Comparison of ENCODE assay signal across 25 cellular contexts in the genomic region with DNA sequence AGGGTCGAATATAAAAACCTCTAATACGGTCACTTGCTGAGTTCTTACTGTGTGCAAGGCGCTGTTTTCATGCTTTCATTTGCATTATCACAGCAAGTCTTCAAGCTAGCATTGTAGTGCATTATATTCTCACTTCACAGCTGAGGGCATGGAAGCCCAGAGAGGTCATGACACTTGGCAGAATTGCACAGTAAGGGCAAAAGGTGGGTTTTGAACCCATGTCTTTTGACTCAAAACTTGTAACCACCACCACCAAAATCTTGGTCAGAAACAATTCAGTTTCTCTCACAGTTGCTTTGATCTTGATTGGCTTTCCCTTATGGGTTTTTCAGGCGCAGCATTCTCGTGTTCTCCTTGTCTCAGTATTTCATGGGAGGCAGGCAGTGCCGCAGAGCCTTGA.
DNase-seq lines count a peak whose midpoint lies in the region; ATAC-seq, FAIRE-seq and TF ChIP-seq lines count a peak whose summit lies in the region.
"Had no signal": no experiment of that assay in that cellular context is flagged by ENCODE, and none has a peak within 500 bp of the region (broad histone marks: within the 10 kb centered on the region; RNA-seq: fewer than 3 reads in every experiment).

No MANE protein-coding gene starts in this region.

- H3K9me3 ChIP-seq in HepG2 (ENCODE audit: low read length): no peaks in the 10 kb centered on the region
- H3K9me3 ChIP-seq in right lobe of liver: no peaks in the 10 kb centered on the region
- no peaks in the 10 kb centered on the region for H3K9me3 ChIP-seq in GM12878 (replicated peaks; ENCODE audit: control insufficient read depth, insufficient read depth, low read length)
- peaks cover 0 to 4% (median 0%) of the 10 kb centered on the region in 4 donors for H3K9me3 ChIP-seq in esophagus muscularis mucosa
- peaks cover 4 to 5% of the 10 kb centered on the region in 2 donors for H3K9me3 ChIP-seq in neuronal stem cell (replicated peaks in 1 of 2; ENCODE audit: control insufficient read depth in 2 of 2, insufficient read depth in 1 of 2, low read depth in 1 of 2, low read length in 2 of 2)
- H3K9me3 ChIP-seq: A549, BE2C, HAP-1 had no signal

- H2BK12ac ChIP-seq in neuronal stem cell (ENCODE audit: low read length): no peak overlapping the region

- RAD21 ChIA-PET in GM12878 (lab: Charles Lee; ENCODE audit: unreplicated experiment): interaction anchor here (1.0 to 5.0 kb wide), 6 partner anchors 12 to 256 kb away, joined by 3 to 32 read pairs (median 4); no protein-coding TSS in a partner anchor

- no peak overlapping the region for H3K27ac ChIP-seq in HepG2 (ENCODE audit: extremely low read length, insufficient read depth, low read length)
- no peak overlapping the region for H3K27ac ChIP-seq in right lobe of liver
- H3K27ac ChIP-seq in GM12878 (ENCODE audit: control insufficient read depth, insufficient read depth): no peak overlapping the region
- no peak overlapping the region for H3K27ac ChIP-seq in esophagus muscularis mucosa (replicated peaks in 1 of 4)
- H3K27ac ChIP-seq in neuronal stem cell (replicated peaks; ENCODE audit: low read length): no peak overlapping the region
- H3K27ac ChIP-seq: A549; BLaER1 treated with 17β-estradiol and CSF1 and Interleukin-3, amounts not matched to agents 10 nM and 100 nM had no signal

- TF ChIP-seq EP300 in HepG2 (IDR thresholded peaks at IDR 0.05; ENCODE audit: low read depth in 2 of 2, low read length in 2 of 2) (no peak), HepG2 (CRISPR knock-in tag; IDR thresholded peaks at IDR 0.05; ENCODE audit: borderline replicate concordance) (no peak), GM12878 (IDR thresholded peaks at IDR 0.05; ENCODE audit: borderline replicate concordance in 1 of 2, control insufficient read depth in 1 of 2, low read depth in 2 of 2, low read length in 2 of 2) (no peak), esophagus muscularis mucosa (IDR thresholded peaks at IDR 0.05) (no peak)

- TF ChIP-seq RAD21 in HepG2 (CRISPR knock-in tag; IDR thresholded peaks at IDR 0.05) (no peak), GM12878 (IDR thresholded peaks at IDR 0.05; ENCODE audit: insufficient read depth, low read depth, low read length) (no peak)

- H3K36me3 ChIP-seq in HepG2 (replicated peaks in 1 of 2; ENCODE audit: control insufficient read depth in 1 of 2, insufficient read depth in 2 of 2, low read length in 2 of 2): no peaks in the 10 kb centered on the region
- H3K36me3 ChIP-seq in right lobe of liver: no peaks in the 10 kb centered on the region
- H3K36me3 ChIP-seq in GM12878 (ENCODE audit: control insufficient read depth in 2 of 2, insufficient read depth in 2 of 2, low read length in 1 of 2): no peaks in the 10 kb centered on the region
- H3K36me3 ChIP-seq in esophagus muscularis mucosa: no peaks in the 10 kb centered on the region
- peaks cover 0 to 1% of the 10 kb centered on the region in 2 donors for H3K36me3 ChIP-seq in neuronal stem cell (replicated peaks in 1 of 2; ENCODE audit: control insufficient read depth in 2 of 2, insufficient read depth in 2 of 2, low read length in 2 of 2)
- H3K36me3 ChIP-seq: BE2C, HAP-1 had no signal

- CTCF ChIA-PET in HepG2 (lab: Yijun Ruan, JAX; ENCODE audit: low intra/inter-chr PET ratio, low total read pairs) (no interaction called here), GM12878 (lab: Yijun Ruan, JAX) (interaction anchor here (0.5 to 5.7 kb wide), 13 partner anchors 8 to 395 kb away, joined by 3 to 29 read pairs (median 7); no protein-coding TSS in a partner anchor)

- ATAC-seq in HepG2 (no peak), right lobe of liver (no peak), GM12878 (no peak; the same call in 2 of the 3 replicates)
- ATAC-seq: A549, GM23338 had no signal

- H2AFZ ChIP-seq in HepG2 (ENCODE audit: low read length) (no peak overlapping the region), GM12878 (ENCODE audit: control insufficient read depth, low read depth, low read length) (no peak overlapping the region), neuronal stem cell (ENCODE audit: low read length) (no peak overlapping the region)
- H2AFZ ChIP-seq: GM23338 had no signal

- TF ChIP-seq CTCF in HepG2 (CRISPR knock-in tag; IDR thresholded peaks at IDR 0.05) (no peak), right lobe of liver (IDR thresholded peaks at IDR 0.05) (no peak), GM12878 (IDR thresholded peaks at IDR 0.05 in 2 of 3, conservative IDR thresholded peaks at IDR 0.05 in 1 of 3; ENCODE audit: control insufficient read depth in 2 of 3, extremely low read depth in 1 of 3, insufficient read depth in 1 of 3, low read depth in 3 of 3, low read length in 3 of 3) (no peak), esophagus muscularis mucosa (IDR thresholded peaks at IDR 0.05) (no peak)

- H3K9ac ChIP-seq in HepG2 (ENCODE audit: insufficient read depth, low read depth, low read length): no peak overlapping the region
- no peak overlapping the region for H3K9ac ChIP-seq in GM12878 (ENCODE audit: control insufficient read depth, insufficient read depth, low read length)
- H3K9ac ChIP-seq in neuronal stem cell (ENCODE audit: low read depth, low read length, poor library complexity): no peak overlapping the region
- H3K9ac ChIP-seq: BLaER1 treated with 17β-estradiol and CSF1 and Interleukin-3, amounts not matched to agents 10 nM and 100 nM had no signal

- no peak overlapping the region for H3K4me3 ChIP-seq in HepG2 (replicated peaks in 1 of 3; ENCODE audit: insufficient read depth in 1 of 3, low read depth in 2 of 3, low read length in 3 of 3)
- no peak overlapping the region for H3K4me3 ChIP-seq in right lobe of liver
- H3K4me3 ChIP-seq in GM12878: no peak overlapping the region
- no peak overlapping the region for H3K4me3 ChIP-seq in esophagus muscularis mucosa
- H3K4me3 ChIP-seq in neuronal stem cell (ENCODE audit: low read length in 2 of 2): no peak overlapping the region
- H3K4me3 ChIP-seq: A549; BLaER1 treated with 17β-estradiol and CSF1 and Interleukin-3, amounts not matched to agents 10 nM and 100 nM; GM23338; HAP-1 had no signal

- no peak overlapping the region for H3K4ac ChIP-seq in neuronal stem cell (ENCODE audit: low read length)

- H4K8ac ChIP-seq in neuronal stem cell (ENCODE audit: low read depth, low read length): no peak overlapping the region

- no peak overlapping the region for H3K23ac ChIP-seq in neuronal stem cell (ENCODE audit: low read depth, low read length, poor library complexity)

- in situ Hi-C loops in HepG2 (cut with HindIII; ENCODE audit: extremely low pct_ligation_motif_present, low pct_unique_long_range_greater_than_20kb): no loop called here
- in situ Hi-C loops in GM12878 (cut with MboI): no loop called here

- no peak overlapping the region for H3K18ac ChIP-seq in neuronal stem cell (ENCODE audit: low read length)

- H3K27me3 ChIP-seq in HepG2 (ENCODE audit: control insufficient read depth in 1 of 2, insufficient read depth in 2 of 2, low read length in 2 of 2) (no peaks in the 10 kb centered on the region), right lobe of liver (no peaks in the 10 kb centered on the region), GM12878 (replicated peaks in 1 of 2; ENCODE audit: control insufficient read depth in 2 of 2, insufficient read depth in 2 of 2, low read length in 1 of 2) (no peaks in the 10 kb centered on the region), esophagus muscularis mucosa (no peaks in the 10 kb centered on the region), neuronal stem cell (ENCODE audit: control insufficient read depth in 3 of 3, insufficient read depth in 3 of 3, low read depth in 1 of 3, low read length in 3 of 3) (no peaks in the 10 kb centered on the region)
- H3K27me3 ChIP-seq: BE2C; BLaER1 treated with 17β-estradiol and CSF1 and Interleukin-3, amounts not matched to agents 10 nM and 100 nM had no signal

- H3K4me2 ChIP-seq in HepG2 (ENCODE audit: low read depth, low read length): no peak overlapping the region
- no peak overlapping the region for H3K4me2 ChIP-seq in GM12878 (ENCODE audit: control insufficient read depth, insufficient read depth)
- H3K4me2 ChIP-seq in neuronal stem cell (ENCODE audit: insufficient read depth, low read length, poor library complexity, severe bottlenecking): no peak overlapping the region
- H3K4me2 ChIP-seq: A549; BLaER1 treated with 17β-estradiol and CSF1 and Interleukin-3, amounts not matched to agents 10 nM and 100 nM; GM23338 had no signal

- TF ChIP-seq POLR2A in HepG2 (IDR thresholded peaks at IDR 0.05; ENCODE audit: insufficient read depth in 1 of 2, low read depth in 2 of 2, low read length in 2 of 2): no peak
- no peak for TF ChIP-seq POLR2A in right lobe of liver (IDR thresholded peaks at IDR 0.05)
- no peak for TF ChIP-seq POLR2A in GM12878 (IDR thresholded peaks at IDR 0.05; ENCODE audit: low read depth, low read length)
- no peak for TF ChIP-seq POLR2A in esophagus muscularis mucosa (IDR thresholded peaks at IDR 0.05; ENCODE audit: low read depth)

- 99% methylated on average over 6 of the region's 6 CpGs for WGBS in HepG2 (ENCODE audit: low lambda C conversion rate)
- WGBS in right lobe of liver (ENCODE audit: insufficient coverage, low coverage, low lambda C conversion rate, missing lambda C conversion rate): 85% methylated on average over 6 of the region's 6 CpGs
- 2% methylated on average over 6 of the region's 6 CpGs for WGBS in GM12878 (ENCODE audit: insufficient coverage, insufficient replicate concordance, low lambda C conversion rate, missing lambda C conversion rate)
- WGBS in esophagus muscularis mucosa: 96% methylated on average over 6 of the region's 6 CpGs
- no CpG with 5 or more reads among the region's 6 CpGs for WGBS in neuronal stem cell (ENCODE audit: extremely low coverage in 2 of 2, insufficient read length in 2 of 2, insufficient replicate concordance in 1 of 2), 2 donors

- no peak overlapping the region for H3K14ac ChIP-seq in neuronal stem cell (ENCODE audit: low read length)

- no peak overlapping the region for H2BK15ac ChIP-seq in neuronal stem cell (ENCODE audit: low read length)

- H2AK5ac ChIP-seq in neuronal stem cell (ENCODE audit: low read depth, low read length): no peak overlapping the region

- no peaks in the 10 kb centered on the region for H3K4me1 ChIP-seq in HepG2 (ENCODE audit: insufficient read depth, low read length)
- no peaks in the 10 kb centered on the region for H3K4me1 ChIP-seq in right lobe of liver
- no peaks in the 10 kb centered on the region for H3K4me1 ChIP-seq in GM12878 (ENCODE audit: control insufficient read depth, insufficient read depth, low read length)
- peaks cover 17 to 43% (median 33%) of the 10 kb centered on the region in 4 donors for H3K4me1 ChIP-seq in esophagus muscularis mucosa
- H3K4me1 ChIP-seq in neuronal stem cell (ENCODE audit: control insufficient read depth in 2 of 2, insufficient read depth in 1 of 2, low read depth in 1 of 2, low read length in 2 of 2): no peaks in the 10 kb centered on the region
- H3K4me1 ChIP-seq: A549, BE2C, HAP-1 had no signal

- BruUV-seq in HepG2 (replicated peaks; lab: Mats Ljungman, UMichigan) (no TSS peak), GM12878 (replicated peaks; lab: Mats Ljungman, UMichigan) (no TSS peak)

- DNase-seq in HepG2 (ENCODE audit: low spot score) (no peak), right lobe of liver (no peak), GM12878 (ENCODE audit: low read depth, low spot score) (no peak), esophagus muscularis mucosa (ENCODE audit: extremely low spot score) (peak; percentile 26), medulla oblongata (ENCODE audit: extremely low spot score) (no peak), T1000 (lab: John Stamatoyannopoulos, UW) (no peak), neuronal stem cell (ENCODE audit: low spot score) (no peak)
- DNase-seq: 8988T; ACHN; AML-193; BE2C; CD4-positive, alpha-beta T cell; CD8-positive, alpha-beta memory T cell; DMS 273 treated with DMSO at 0.1 percent for 48 hours; DMS79; EL; GDM1 had no signal

- no peaks in the 10 kb centered on the region; the same call in 1 of the 2 replicates for H4K20me1 ChIP-seq in HepG2 (ENCODE audit: insufficient read depth, low read length)
- H4K20me1 ChIP-seq in GM12878 (ENCODE audit: control insufficient read depth, insufficient read depth): no peaks in the 10 kb centered on the region

- H3K79me2 ChIP-seq in HepG2 (ENCODE audit: insufficient read depth, low read length) (no peaks in the 10 kb centered on the region), GM12878 (ENCODE audit: control insufficient read depth, insufficient read depth, low read length) (no peaks in the 10 kb centered on the region)

- H4K91ac ChIP-seq in neuronal stem cell (ENCODE audit: low read depth, low read length, poor library complexity): no peak overlapping the region

- H2BK120ac ChIP-seq in neuronal stem cell (ENCODE audit: low read depth, low read length): no peak overlapping the region

- no peak overlapping the region for H2BK5ac ChIP-seq in neuronal stem cell (ENCODE audit: low read length)

- intact Hi-C loops in HepG2 (cut with micrococcal nuclease; ENCODE audit: unreplicated experiment): no loop called here
- intact Hi-C loops in right lobe of liver (cut with DNase I): no loop called here
- intact Hi-C loops in GM12878 (cut with micrococcal nuclease; ENCODE audit: unreplicated experiment): loop anchor here (10.0 kb wide), 1 partner anchor 368 kb away; a partner anchor contains a TSS
- intact Hi-C loops in esophagus muscularis mucosa (cut with DNase I): no loop called here

- FAIRE-seq in HepG2 (lab: Jason Lieb, UNC) (no peak), GM12878 (lab: Jason Lieb, UNC) (no peak)
- FAIRE-seq: A549, D721Med, GM12891, GM18507, H54 had no signal

- peaks cover 2% of the 10 kb centered on the region for H3K79me1 ChIP-seq in neuronal stem cell (ENCODE audit: low read depth, low read length)

- POLR2A ChIA-PET in HepG2 (lab: Yijun Ruan, JAX): no interaction called here
- POLR2A ChIA-PET in GM12878 (lab: Charles Lee): no interaction called here

- SMC1A ChIA-PET in GM12878 (lab: Charles Lee; ENCODE audit: uncharacterized antibody, unreplicated experiment): interaction anchor here (0.8 to 10.8 kb wide), 15 partner anchors 11 to 367 kb away, joined by 3 to 159 read pairs (median 5); no protein-coding TSS in a partner anchor
